9 cellular contexts compared by ENCODE assay signal in the genomic region with DNA sequence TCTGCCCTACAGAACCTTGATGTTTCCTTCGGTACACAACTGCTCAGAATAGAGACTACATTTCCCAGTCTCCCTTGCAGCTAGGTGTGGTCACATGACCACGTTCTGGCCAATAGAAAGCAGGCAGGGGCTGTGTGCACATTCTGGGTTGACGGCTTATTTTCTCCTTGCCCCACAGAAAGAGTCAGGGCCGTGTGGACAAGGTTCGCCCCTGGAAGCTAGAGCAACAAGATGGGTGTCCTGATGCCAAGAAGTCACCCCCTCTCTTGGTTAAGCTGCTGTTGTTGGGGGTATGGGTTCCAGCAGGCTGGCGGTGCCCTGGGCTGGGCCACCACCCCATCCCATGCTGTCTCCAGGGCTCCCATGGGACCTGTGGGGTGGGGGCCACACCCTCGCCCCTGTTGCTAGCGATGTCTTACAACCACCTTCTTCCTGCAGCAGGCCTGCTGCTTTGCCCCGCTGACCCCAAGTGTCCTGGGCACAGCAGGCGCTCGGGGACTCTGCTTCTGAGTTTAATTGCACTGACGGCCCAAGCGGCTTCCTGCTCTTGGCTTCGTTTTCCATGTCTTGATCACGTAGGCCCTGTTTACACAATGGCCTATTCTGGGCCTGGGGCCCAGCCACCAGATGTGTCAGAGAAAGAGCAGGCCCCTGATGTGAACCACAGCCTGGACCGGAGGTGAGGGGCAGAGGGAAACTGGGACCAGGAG. TPM values are rescaled to one million over a fixed set of nuclear protein-coding genes. Genes with fewer than 3 reads are reported as not detected.
DNase-seq lines count a peak whose midpoint lies in the region; ATAC-seq, FAIRE-seq and TF ChIP-seq lines count a peak whose summit lies in the region.
"Had no signal": no experiment of that assay in that cellular context is flagged by ENCODE, and none has a peak within 500 bp of the region (broad histone marks: within the 10 kb centered on the region; RNA-seq: fewer than 3 reads in every experiment).

No MANE protein-coding gene starts in this region.

- H3K4me2 ChIP-seq in BLaER1: peak overlapping the region; percentile 89

- H3K36me3 ChIP-seq in BLaER1 (no peaks in the 10 kb centered on the region), pancreas (no peaks in the 10 kb centered on the region)

- H3K4me3 ChIP-seq in BLaER1 (peak overlapping the region; percentile 58), pancreas (peak overlapping the region in 1 of 4 donors; percentile 8)

- WGBS in pancreas, 2 donors: 36 to 38% methylated on average over 16 of the region's 16 CpGs

- H3K4me1 ChIP-seq in BLaER1: peaks cover 67% of the 10 kb centered on the region
- H3K4me1 ChIP-seq in pancreas: peaks cover 14 to 26% (median 19%) of the 10 kb centered on the region in 3 donors

- no peak for TF ChIP-seq CTCF in pancreas (IDR thresholded peaks at IDR 0.05)

- H3K4me3 Mint-ChIP-seq in activated naive CD8-positive, alpha-beta T cell treated with anti-CD3 and anti-CD28 coated beads, Interleukin-2, amount 50 U/mL, for 24 hours: no peak overlapping the region

- no peak overlapping the region for H3K27ac Mint-ChIP-seq in activated naive CD8-positive, alpha-beta T cell treated with anti-CD3 and anti-CD28 coated beads, Interleukin-2, amount 50 U/mL, for 24 hours

- H3K27me3 Mint-ChIP-seq in activated naive CD8-positive, alpha-beta T cell treated with anti-CD3 and anti-CD28 coated beads, Interleukin-2, amount 50 U/mL, for 24 hours: no peaks in the 10 kb centered on the region

- H4K20me1 ChIP-seq in BLaER1: no peaks in the 10 kb centered on the region

- ATAC-seq in GM19324 (IDR thresholded peaks at IDR 0.05; ENCODE audit: low FRiP score, unreplicated experiment) (peak; percentile 48), Right ventricle myocardium inferior (peak; percentile 68), pancreas (peak; percentile 76 to 86 (median 82))
- peak; percentile 77 for ATAC-seq in activated naive CD8-positive, alpha-beta T cell treated with anti-CD3 and anti-CD28 coated beads, Interleukin-2, amount 50 U/mL, for 24 hours

- no peaks in the 10 kb centered on the region for H3K36me3 Mint-ChIP-seq in activated naive CD8-positive, alpha-beta T cell treated with anti-CD3 and anti-CD28 coated beads, Interleukin-2, amount 50 U/mL, for 24 hours (ENCODE audit: low read depth)

- H3K9me3 ChIP-seq in BLaER1: no peaks in the 10 kb centered on the region
- no peaks in the 10 kb centered on the region for H3K9me3 ChIP-seq in pancreas

- FAIRE-seq in HTR-8/SVneo (lab: Jason Lieb, UNC): peak; percentile 85
- no peak for FAIRE-seq in pancreas (lab: Jason Lieb, UNC)

- no peaks in the 10 kb centered on the region for H3K9me3 Mint-ChIP-seq in activated naive CD8-positive, alpha-beta T cell treated with anti-CD3 and anti-CD28 coated beads, Interleukin-2, amount 50 U/mL, for 24 hours

- H3K27ac ChIP-seq in BLaER1 (peak overlapping the region; percentile 65), pancreas (peak overlapping the region; percentile 52 to 81 (median 79))
- H3K27ac ChIP-seq: HL-60 had no signal

- DNase-seq in HTR-8/SVneo (ENCODE audit: insufficient read length, low spot score) (peak; percentile 69), Right ventricle myocardium inferior (ENCODE audit: missing footprints) (peak; percentile 94), pancreas (peak; percentile 66 to 89 (median 81)), A172 (ENCODE audit: low spot score) (no peak)
- DNase-seq in activated naive CD8-positive, alpha-beta T cell treated with anti-CD3 and anti-CD28 coated beads, Interleukin-2, amount 50 U/mL, for 24 hours: peak; percentile 37

- intact Hi-C loops in Right ventricle myocardium inferior (cut with DNase I) (loop anchor here (2.0 kb wide), 2 partner anchors 49 to 119 kb away; no protein-coding TSS in a partner anchor), pancreas (cut with DNase I) (loop anchor here in 1 of 3 donors (10.0 kb wide), 1 partner anchor 123 kb away; no protein-coding TSS in a partner anchor)

- no peaks in the 10 kb centered on the region for H3K27me3 ChIP-seq in BLaER1
- H3K27me3 ChIP-seq in pancreas: no peaks in the 10 kb centered on the region

- H3K9ac ChIP-seq in BLaER1: peak overlapping the region; percentile 25

- peaks cover 3% of the 10 kb centered on the region for H3K4me1 Mint-ChIP-seq in activated naive CD8-positive, alpha-beta T cell treated with anti-CD3 and anti-CD28 coated beads, Interleukin-2, amount 50 U/mL, for 24 hours

TF ChIP-seq in PFSK-1, 5 proteins besides CTCF, POLR2A, EP300 and RAD21:
- TF ChIP-seq TAF1 (IDR thresholded peaks at IDR 0.05; ENCODE audit: borderline replicate concordance, insufficient read depth, low read length) (no peak), FOXP2 (optimal IDR thresholded peaks at IDR 0.05; ENCODE audit: borderline replicate concordance, extremely low read depth, extremely low read length, insufficient read depth) (peak; percentile 64)
TF ChIP-seq in PFSK-1: peak in this region for 1.

RNA-seq across cellular contexts. Expression of a gene that starts 24.9 kb away (rescaled TPM):
- 38.9 TPM for polyA plus RNA-seq in PFSK-1 (2012; ENCODE audit: insufficient read length, low read depth)
- total RNA-seq in Right ventricle myocardium inferior (31.7 TPM), pancreas (10 to 100 TPM in 4 of 6 donors, 1 to 10 TPM in 2; 7.6 to 24.4 (median 14.0) TPM)
- polyA plus RNA-seq in pancreas: 10 to 100 TPM; 45.3 to 60.7 TPM
- total RNA-seq in A172 (2014; rRNA removed; shearing (Covaris generic)): 1.9 and 4.2 TPM in 2 replicates
